In the genomic region with DNA sequence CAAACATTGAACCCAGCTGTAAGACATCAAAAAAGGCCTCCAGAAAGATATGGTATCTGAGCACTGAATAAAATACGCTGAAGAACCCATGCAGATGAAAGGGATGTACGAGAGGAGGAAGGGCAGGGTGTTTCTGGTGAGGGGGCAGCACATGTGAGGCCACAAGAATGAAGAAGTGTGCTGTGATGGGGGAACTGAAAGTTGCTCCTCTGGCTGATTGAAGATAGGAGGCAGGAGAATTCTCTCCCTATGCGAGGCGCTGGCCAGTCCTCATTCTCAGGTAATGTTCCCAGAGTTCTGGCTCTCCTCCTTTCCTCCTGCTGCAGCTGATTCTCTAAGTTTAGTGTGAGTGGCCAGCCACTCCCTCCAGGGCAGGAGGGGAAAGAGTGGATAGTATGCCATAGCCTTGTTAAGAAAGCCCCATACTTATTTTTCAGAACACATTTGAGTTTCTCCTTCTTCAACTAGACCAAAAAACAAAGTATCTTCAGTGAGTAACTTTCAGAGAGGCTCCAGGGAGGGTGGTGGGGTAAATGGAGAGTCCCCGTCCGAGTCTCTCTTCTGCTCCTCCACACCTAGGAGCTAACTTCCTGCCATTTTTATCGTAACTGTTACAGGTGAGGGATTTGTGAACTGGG, we compare ENCODE assay signal across 9 cellular contexts. TPM values are rescaled to one million over a fixed set of nuclear protein-coding genes. Genes with fewer than 3 reads are reported as not detected.
DNase-seq lines count a peak whose midpoint lies in the region; ATAC-seq, FAIRE-seq and TF ChIP-seq lines count a peak whose summit lies in the region.
"Had no signal": no experiment of that assay in that cellular context is flagged by ENCODE, and none has a peak within 500 bp of the region (broad histone marks: within the 10 kb centered on the region; RNA-seq: fewer than 3 reads in every experiment).

No MANE protein-coding gene starts in this region.

- TF ChIP-seq RAD21 in GM12878 (IDR thresholded peaks at IDR 0.05; ENCODE audit: insufficient read depth, low read depth, low read length) = no peak

- H3K4me1 ChIP-seq in GM12878 (ENCODE audit: control insufficient read depth, insufficient read depth, low read length) = peaks cover 48% of the 10 kb centered on the region

- peak overlapping the region; percentile 81 for H3K4me2 ChIP-seq in GM12878 (ENCODE audit: control insufficient read depth, insufficient read depth)

- RAD21 ChIA-PET in GM12878 (lab: Charles Lee; ENCODE audit: unreplicated experiment) = interaction anchor here (0.9 to 6.6 kb wide), 9 partner anchors 12 to 149 kb away, joined by 3 to 78 read pairs (median 3); a partner anchor contains a TSS

- H3K27ac ChIP-seq in GM12878 (ENCODE audit: control insufficient read depth, insufficient read depth) = peak overlapping the region; percentile 87

- H3K4me3 ChIP-seq in GM12875 (ENCODE audit: low read depth, low read length) = peak overlapping the region; percentile 44
- H3K4me3 ChIP-seq in GM12878 = peak overlapping the region; percentile 43

- SMC1A ChIA-PET in GM12878 (lab: Charles Lee; ENCODE audit: uncharacterized antibody, unreplicated experiment) = interaction anchor here (0.8 to 6.4 kb wide), 14 partner anchors 8 to 234 kb away, joined by 3 to 67 read pairs (median 4); no protein-coding TSS in a partner anchor

- no peaks in the 10 kb centered on the region for H4K20me1 ChIP-seq in GM12878 (ENCODE audit: control insufficient read depth, insufficient read depth)

- WGBS in GM12878 (ENCODE audit: insufficient coverage, insufficient replicate concordance, low lambda C conversion rate, missing lambda C conversion rate) = 17% methylated on average over 7 of the region's 7 CpGs

- POLR2A ChIA-PET in GM12878 (lab: Charles Lee) = interaction anchor here (0.5 to 3.2 kb wide), 3 partner anchors 11 to 84 kb away, joined by 4 to 21 read pairs (median 6); no protein-coding TSS in a partner anchor

- CTCF ChIA-PET in GM12878 (lab: Yijun Ruan, JAX) = interaction anchor here (0.7 to 2.8 kb wide), 9 partner anchors 10 to 153 kb away, joined by 3 to 24 read pairs (median 4); a partner anchor contains a TSS

- H3K36me3 ChIP-seq in GM12878 (ENCODE audit: control insufficient read depth in 2 of 2, insufficient read depth in 2 of 2, low read length in 1 of 2) = no peaks in the 10 kb centered on the region

- H2AFZ ChIP-seq in GM12878 (ENCODE audit: control insufficient read depth, low read depth, low read length) = peak overlapping the region; percentile 71

- H3K27me3 ChIP-seq in GM12878 (replicated peaks in 1 of 2; ENCODE audit: control insufficient read depth in 2 of 2, insufficient read depth in 2 of 2, low read length in 1 of 2) = no peaks in the 10 kb centered on the region

- ATAC-seq in GM21360 (IDR thresholded peaks at IDR 0.05; ENCODE audit: unreplicated experiment) = peak; percentile 74
- ATAC-seq in HG03342 (IDR thresholded peaks at IDR 0.05; ENCODE audit: unreplicated experiment) = peak; percentile 86
- ATAC-seq in GM12878 = peak; percentile 96

- intact Hi-C loops in GM12878 (cut with micrococcal nuclease; ENCODE audit: unreplicated experiment) = no loop called here

- BruUV-seq in GM12878 (replicated peaks; lab: Mats Ljungman, UMichigan) = no TSS peak

- TF ChIP-seq EP300 in GM12878 (IDR thresholded peaks at IDR 0.05; ENCODE audit: borderline replicate concordance in 1 of 2, control insufficient read depth in 1 of 2, low read depth in 2 of 2, low read length in 2 of 2) = peak; percentile 83 to 97

- no peaks in the 10 kb centered on the region; the same call in 1 of the 2 replicates for H3K79me2 ChIP-seq in GM12878 (ENCODE audit: control insufficient read depth, insufficient read depth, low read length)

- no peak; the same call in 1 of the 2 replicates for TF ChIP-seq POLR2A in GM12878 (IDR thresholded peaks at IDR 0.05; ENCODE audit: low read depth, low read length)

- TF ChIP-seq CTCF in GM12875 (IDR thresholded peaks at IDR 0.05; ENCODE audit: borderline replicate concordance, insufficient read depth, low read depth, low read length) = 0 out of 2 replicates have a peak, but pooled peaks have one; percentile 5
- TF ChIP-seq CTCF in GM12878 (IDR thresholded peaks at IDR 0.05 in 2 of 3, conservative IDR thresholded peaks at IDR 0.05 in 1 of 3; ENCODE audit: control insufficient read depth in 2 of 3, extremely low read depth in 1 of 3, insufficient read depth in 1 of 3, low read depth in 3 of 3, low read length in 3 of 3) = no peak

- in situ Hi-C loops in GM12878 (cut with MboI) = no loop called here

- peak; percentile 92 for FAIRE-seq in GM12878 (lab: Jason Lieb, UNC)
- FAIRE-seq: G401.6 had no signal

- peak overlapping the region; percentile 65 for H3K9ac ChIP-seq in GM12878 (ENCODE audit: control insufficient read depth, insufficient read depth, low read length)

- DNase-seq in GM12878 (ENCODE audit: low read depth, low spot score) (peak; percentile 77), DMS 273 (lab: John Stamatoyannopoulos, UW; ENCODE audit: unreplicated experiment) (no peak), NCI-H82 (lab: John Stamatoyannopoulos, UW) (no peak), AG08396 (ENCODE audit: low spot score) (no peak), dedifferentiated amniotic fluid mesenchymal stem cell (ENCODE audit: extremely low spot score) (no peak)

- no peaks in the 10 kb centered on the region for H3K9me3 ChIP-seq in GM12878 (replicated peaks; ENCODE audit: control insufficient read depth, insufficient read depth, low read length)

TF ChIP-seq in GM12878, 131 proteins besides CTCF, POLR2A, EP300 and RAD21 (continues in another document):
- TF ChIP-seq NR2F1 (conservative IDR thresholded peaks at IDR 0.05) (peak; percentile 52), PAX5 (IDR thresholded peaks at IDR 0.05; ENCODE audit: borderline replicate concordance, low read depth, low read length) (peak; percentile 95), SP1 (IDR thresholded peaks at IDR 0.05; ENCODE audit: low read depth, low read length) (peak; percentile 74), EED (IDR thresholded peaks at IDR 0.05; ENCODE audit: low read depth) (peak; percentile 97), SMAD1 (IDR thresholded peaks at IDR 0.05; ENCODE audit: low read depth, partially characterized antibody) (no peak), NFIC (IDR thresholded peaks at IDR 0.05; ENCODE audit: low read depth, low read length) (peak; percentile 86), SUPT20H (IDR thresholded peaks at IDR 0.05; ENCODE audit: borderline replicate concordance, control insufficient read depth, low read depth, low read length) (no peak), MYB (IDR thresholded peaks at IDR 0.05; ENCODE audit: borderline replicate concordance, low read depth, low read length) (no peak)
- TF ChIP-seq, protein P1, sequence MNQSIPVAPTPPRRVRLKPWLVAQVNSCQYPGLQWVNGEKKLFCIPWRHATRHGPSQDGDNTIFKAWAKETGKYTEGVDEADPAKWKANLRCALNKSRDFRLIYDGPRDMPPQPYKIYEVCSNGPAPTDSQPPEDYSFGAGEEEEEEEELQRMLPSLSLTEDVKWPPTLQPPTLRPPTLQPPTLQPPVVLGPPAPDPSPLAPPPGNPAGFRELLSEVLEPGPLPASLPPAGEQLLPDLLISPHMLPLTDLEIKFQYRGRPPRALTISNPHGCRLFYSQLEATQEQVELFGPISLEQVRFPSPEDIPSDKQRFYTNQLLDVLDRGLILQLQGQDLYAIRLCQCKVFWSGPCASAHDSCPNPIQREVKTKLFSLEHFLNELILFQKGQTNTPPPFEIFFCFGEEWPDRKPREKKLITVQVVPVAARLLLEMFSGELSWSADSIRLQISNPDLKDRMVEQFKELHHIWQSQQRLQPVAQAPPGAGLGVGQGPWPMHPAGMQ (IDR thresholded peaks at IDR 0.05; ENCODE audit: borderline replicate concordance) = no peak

RNA-seq across cellular contexts. Expression of a gene that starts 26.9 kb away (rescaled TPM):
- total RNA-seq in GM12878 (2013; cell fraction: nucleolus; rRNA removed) = 732 and 834 TPM in 2 replicates
- total RNA-seq in GM12878 (2014; rRNA removed) (55.9 and 59.3 TPM in 2 replicates), GM12878 (2014; rRNA removed; fragmentation: Illumina TruSeq; extraction: Trizol) (70.5 and 76.5 TPM in 2 replicates), GM12878 (2021) (256 and 266 TPM in 2 replicates)
- polyA plus RNA-seq in GM12878 (2011; ENCODE audit: low read depth) = 15.6 TPM
- polyA plus RNA-seq in GM12878 (2011; rRNA removed) (33.3 and 68.3 TPM in 2 replicates), GM12878 (2014; fragmentation: Illumina TruSeq; extraction: Trizol) (77.9 and 93.5 TPM in 2 replicates), GM12878 (2014; fragmentation: Nextera tagmentation; extraction: Ambion mirVana) (10 to 100 TPM; 10.3 to 27.5 TPM), GM12878 (2014; rRNA removed) (43.7 and 46.9 TPM in 2 replicates), GM12878 (2016; fragmentation: Nextera tagmentation; extraction: Ambion mirVana) (100 to 1,000 TPM; 189 to 191 TPM)
- polyA plus RNA-seq in GM12878 (2011; cell fraction: cytosol; rRNA removed) = 16.2 and 18.4 TPM in 2 replicates
- polyA plus RNA-seq in GM12878 (2011; cell fraction: nucleus; rRNA removed) = 21.3 TPM in 2 replicates
- polyA plus RNA-seq in GM12878 (2012) = 92.0 and 138 TPM in 2 replicates
- 25.2 and 53.3 TPM in 2 replicates for polyA minus RNA-seq in GM12878 (2011; rRNA and poly(A)+ RNA removed)
- polyA minus RNA-seq in GM12878 (2011; cell fraction: cytosol; rRNA and poly(A)+ RNA removed) = 11.1 TPM in 2 replicates
- 42.3 and 48.9 TPM in 2 replicates for polyA minus RNA-seq in GM12878 (2011; cell fraction: nucleus; rRNA and poly(A)+ RNA removed)

RNA-seq across cellular contexts. Expression of a gene that starts 38.4 kb away (rescaled TPM):
- total RNA-seq in GM12878 (2013; cell fraction: nucleolus; rRNA removed) = 10.2 and 16.8 TPM in 2 replicates
- 12.5 and 14.7 TPM in 2 replicates for total RNA-seq in GM12878 (2014; rRNA removed)
- total RNA-seq in GM12878 (2014; rRNA removed; fragmentation: Illumina TruSeq; extraction: Trizol) = 16.5 and 16.8 TPM in 2 replicates
- total RNA-seq in GM12878 (2021) = 19.9 and 20.2 TPM in 2 replicates
- 3.7 TPM for polyA plus RNA-seq in GM12878 (2011; ENCODE audit: low read depth)
- polyA plus RNA-seq in GM12878 (2011; rRNA removed) = 0.18 and 0.40 TPM in 2 replicates
- polyA plus RNA-seq in GM12878 (2011; cell fraction: cytosol; rRNA removed) = 0.07 and 0.13 TPM in 2 replicates
- polyA plus RNA-seq in GM12878 (2011; cell fraction: nucleus; rRNA removed) = 0.22 and 0.95 TPM in 2 replicates
- 8.8 and 10.9 TPM in 2 replicates for polyA plus RNA-seq in GM12878 (2012)
- 15.1 and 18.9 TPM in 2 replicates for polyA plus RNA-seq in GM12878 (2014; fragmentation: Illumina TruSeq; extraction: Trizol)
- 1 to 10 TPM; 7.6 to 9.0 TPM for polyA plus RNA-seq in GM12878 (2014; fragmentation: Nextera tagmentation; extraction: Ambion mirVana)
- polyA plus RNA-seq in GM12878 (2014; rRNA removed) = 13.4 and 15.8 TPM in 2 replicates
- 10 to 100 TPM; 23.9 to 34.5 TPM for polyA plus RNA-seq in GM12878 (2016; fragmentation: Nextera tagmentation; extraction: Ambion mirVana)
- 0.21 TPM in 1 of 2 replicates, not detected in the other for polyA minus RNA-seq in GM12878 (2011; rRNA and poly(A)+ RNA removed)
- polyA minus RNA-seq in GM12878 (2011; cell fraction: cytosol; rRNA and poly(A)+ RNA removed) = not detected in 2 replicates
- not detected in 2 replicates for polyA minus RNA-seq in GM12878 (2011; cell fraction: nucleus; rRNA and poly(A)+ RNA removed)
